In genomic region chr15:82624008-82624407, GRCh38 we compare ENCODE assay signal across 14 cellular contexts. TPM values are rescaled to one million over a fixed set of nuclear protein-coding genes. Genes with fewer than 3 reads are reported as not detected.
"Had no signal": no experiment of that assay in that cellular context is flagged by ENCODE, and none has a peak within 500 bp of the region (broad histone marks: within the 10 kb centered on the region; RNA-seq: fewer than 3 reads in every experiment).

No MANE protein-coding gene starts in this region.

- ATAC-seq: activated naive CD4-positive, alpha-beta T cell treated with anti-CD3 and anti-CD28 coated beads, Interleukin-2, amount 50 U/mL, for 72 hours; gastrocnemius medialis; left cardiac atrium; lower lobe of right lung; naive thymus-derived CD4-positive, alpha-beta T cell; T-helper 17 cell had no signal

- DNase-seq: activated CD4-positive, CD25-positive, alpha-beta regulatory T cell; activated effector memory CD4-positive, alpha-beta T cell treated with anti-CD3 and anti-CD28 coated beads, Interleukin-2, amount 50 U/mL, for 16 hours; activated T-cell treated with anti-CD3 and anti-CD28 coated beads, Interleukin-2, amount 50 U/mL, for 1 hour; anterior cingulate cortex; colonic mucosa; gastrocnemius medialis; left cardiac atrium; lower lobe of right lung; midbrain; naive thymus-derived CD4-positive, alpha-beta T cell; small intestine; T-helper 17 cell had no signal

- H3K9me3 Mint-ChIP-seq: activated naive CD4-positive, alpha-beta T cell treated with anti-CD3 and anti-CD28 coated beads, Interleukin-2, amount 50 U/mL, for 72 hours; naive thymus-derived CD4-positive, alpha-beta T cell had no signal

- H3K4me3 Mint-ChIP-seq: naive thymus-derived CD4-positive, alpha-beta T cell; T-helper 17 cell had no signal

- H3K27ac Mint-ChIP-seq: activated naive CD4-positive, alpha-beta T cell treated with anti-CD3 and anti-CD28 coated beads, Interleukin-2, amount 50 U/mL, for 72 hours; naive thymus-derived CD4-positive, alpha-beta T cell; T-helper 17 cell had no signal

- H3K27me3 Mint-ChIP-seq: T-helper 17 cell had no signal

- H3K36me3 Mint-ChIP-seq: activated naive CD4-positive, alpha-beta T cell treated with anti-CD3 and anti-CD28 coated beads, Interleukin-2, amount 50 U/mL, for 72 hours had no signal

- H3K4me1 Mint-ChIP-seq: naive thymus-derived CD4-positive, alpha-beta T cell; T-helper 17 cell had no signal

RNA-seq across cellular contexts. Expression of gene CPEB1, which starts 23.2 kb away (rescaled TPM):
- total RNA-seq: activated naive CD4-positive, alpha-beta T cell treated with anti-CD3 and anti-CD28 coated beads, Interleukin-2, amount 50 U/mL, for 72 hours; endothelial cell of umbilical vein had no signal
- polyA plus RNA-seq: endothelial cell of umbilical vein had no signal
